Comparison of ENCODE assay signal across 9 cellular contexts in the genomic region with DNA sequence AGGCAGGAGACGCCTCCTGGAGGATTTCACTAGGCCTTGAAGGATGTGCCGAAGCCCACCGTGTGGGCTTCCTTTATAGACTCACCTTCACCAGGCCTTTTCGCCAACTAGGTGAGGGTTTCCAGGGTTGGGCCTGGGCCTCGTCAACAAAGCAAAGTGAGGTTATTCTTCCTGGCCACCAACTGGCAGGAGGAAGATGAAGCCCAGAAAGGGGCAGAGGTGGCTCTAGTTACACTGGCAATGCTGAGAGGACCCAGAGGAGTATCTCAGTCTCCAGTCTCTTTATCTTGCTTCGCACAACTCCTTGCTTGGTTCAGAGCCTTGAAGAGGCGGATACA. TPM values are rescaled to one million over a fixed set of nuclear protein-coding genes. Genes with fewer than 3 reads are reported as not detected.
DNase-seq lines count a peak whose midpoint lies in the region; ATAC-seq, FAIRE-seq and TF ChIP-seq lines count a peak whose summit lies in the region.
"Had no signal": no experiment of that assay in that cellular context is flagged by ENCODE, and none has a peak within 500 bp of the region (broad histone marks: within the 10 kb centered on the region; RNA-seq: fewer than 3 reads in every experiment).

No MANE protein-coding gene starts in this region.

- H3K36me3 ChIP-seq in heart left ventricle (no peaks in the 10 kb centered on the region), astrocyte (ENCODE audit: insufficient read depth, low read length) (no peaks in the 10 kb centered on the region)
- H3K36me3 ChIP-seq: brain microvascular endothelial cell had no signal

- no peak for ATAC-seq in heart left ventricle
- ATAC-seq in left cardiac atrium: no peak
- ATAC-seq in HG02870 (IDR thresholded peaks at IDR 0.05; ENCODE audit: unreplicated experiment): no peak

- intact Hi-C loops in heart left ventricle (cut with DNase I): loop anchor here in 1 of 10 donors (1.0 to 10.0 kb wide), 2 partner anchors 68 to 289 kb away; no protein-coding TSS in a partner anchor
- intact Hi-C loops in left cardiac atrium (cut with DNase I): no loop called here

- H3K9ac ChIP-seq in astrocyte (ENCODE audit: low read length): no peak overlapping the region

- H3K4me1 ChIP-seq in heart left ventricle: peaks cover 0 to 54% (median 35%) of the 10 kb centered on the region in 12 donors
- H3K4me1 ChIP-seq in astrocyte (ENCODE audit: insufficient read depth, low read length): peaks cover 8% of the 10 kb centered on the region

- H3K27ac Mint-ChIP-seq in astrocyte (ENCODE audit: unreplicated experiment) (no peak overlapping the region), mesothelial cell of epicardium (peak overlapping the region; percentile 69), type B pancreatic cell (peak overlapping the region; percentile 85)

- no peak for DNase-seq in heart left ventricle
- no peak for DNase-seq in left cardiac atrium
- no peak for DNase-seq in astrocyte (ENCODE audit: low read depth)
- DNase-seq in mesothelial cell of epicardium (ENCODE audit: low spot score in 2 of 2, unreplicated experiment in 2 of 2): no peak
- no peak for DNase-seq in type B pancreatic cell (ENCODE audit: extremely low spot score, unreplicated experiment)
- DNase-seq in NCI-H1436 treated with DMSO at 0.1 percent for 48 hours (lab: John Stamatoyannopoulos, UW): no peak
- no peak for DNase-seq in stimulated activated CD4-positive, alpha-beta T cell treated with anti-CD3 and anti-CD28 coated beads, Interleukin-4, amount 100 ng/mL, for 1 hour

- peak overlapping the region; percentile 26 for H3K4me2 ChIP-seq in astrocyte (ENCODE audit: low read length)

- peaks cover 33% of the 10 kb centered on the region for H4K20me1 ChIP-seq in astrocyte (ENCODE audit: insufficient read depth, low read length)

- 52 to 65% (median 58%) methylated on average over 6 to 7 of the region's 7 CpGs for WGBS in heart left ventricle, 4 donors

- H3K27me3 ChIP-seq in heart left ventricle (no peaks in the 10 kb centered on the region), astrocyte (ENCODE audit: insufficient read depth, low read length) (no peaks in the 10 kb centered on the region)
- H3K27me3 ChIP-seq: brain microvascular endothelial cell had no signal

- no peak for TF ChIP-seq CTCF in heart left ventricle (IDR thresholded peaks at IDR 0.05)
- no peak for TF ChIP-seq CTCF in astrocyte (IDR thresholded peaks at IDR 0.05; ENCODE audit: insufficient read depth, low read depth, low read length)
- no peak for TF ChIP-seq CTCF in mesothelial cell of epicardium (IDR thresholded peaks at IDR 0.05; ENCODE audit: unreplicated experiment)
- TF ChIP-seq CTCF in type B pancreatic cell (conservative IDR thresholded peaks at IDR 0.05): no peak

- H3K9me3 Mint-ChIP-seq in astrocyte (ENCODE audit: unreplicated experiment): no peaks in the 10 kb centered on the region
- no peaks in the 10 kb centered on the region for H3K9me3 Mint-ChIP-seq in mesothelial cell of epicardium
- no peaks in the 10 kb centered on the region for H3K9me3 Mint-ChIP-seq in type B pancreatic cell

- peak overlapping the region in 10 of 12 donors; percentile 61 to 92 (median 73) for H3K4me3 ChIP-seq in heart left ventricle
- no peak overlapping the region for H3K4me3 ChIP-seq in astrocyte (ENCODE audit: insufficient read depth, low read depth, low read length)

- H3K27ac ChIP-seq in heart left ventricle: peak overlapping the region in 11 of 12 donors; percentile 52 to 92 (median 82)
- H3K27ac ChIP-seq in astrocyte (ENCODE audit: low read depth, low read length): peak overlapping the region; percentile 3

- peak overlapping the region; percentile 55 for H2AFZ ChIP-seq in astrocyte (ENCODE audit: low read depth, low read length)

- no peak for FAIRE-seq in astrocyte (lab: Jason Lieb, UNC)

- TF ChIP-seq POLR2A in heart left ventricle (IDR thresholded peaks at IDR 0.05): no peak

- H3K36me3 Mint-ChIP-seq in astrocyte (ENCODE audit: low read depth, unreplicated experiment) (no peaks in the 10 kb centered on the region), mesothelial cell of epicardium (no peaks in the 10 kb centered on the region), type B pancreatic cell (no peaks in the 10 kb centered on the region)

- peak overlapping the region; percentile 74 for H3K4me3 Mint-ChIP-seq in astrocyte (ENCODE audit: unreplicated experiment)
- peak overlapping the region; percentile 60 for H3K4me3 Mint-ChIP-seq in mesothelial cell of epicardium
- peak overlapping the region; percentile 84 for H3K4me3 Mint-ChIP-seq in type B pancreatic cell

- H3K4me1 Mint-ChIP-seq in astrocyte (ENCODE audit: low read depth, unreplicated experiment) (peaks cover 3% of the 10 kb centered on the region), mesothelial cell of epicardium (peaks cover 11% of the 10 kb centered on the region), type B pancreatic cell (ENCODE audit: unreplicated experiment) (peaks cover 19% of the 10 kb centered on the region)

- H3K27me3 Mint-ChIP-seq in astrocyte (ENCODE audit: low read depth, unreplicated experiment): no peaks in the 10 kb centered on the region
- no peaks in the 10 kb centered on the region for H3K27me3 Mint-ChIP-seq in mesothelial cell of epicardium (ENCODE audit: low read depth)
- peaks cover 3% of the 10 kb centered on the region for H3K27me3 Mint-ChIP-seq in type B pancreatic cell

- H3K9me3 ChIP-seq in heart left ventricle (no peaks in the 10 kb centered on the region), astrocyte (ENCODE audit: insufficient read depth, low read depth, low read length) (no peaks in the 10 kb centered on the region)

- H3K79me2 ChIP-seq in astrocyte (ENCODE audit: insufficient read depth, low read length): peaks cover 43% of the 10 kb centered on the region

RNA-seq across cellular contexts. Expression of a gene that starts 0.4 kb away (rescaled TPM):
- total RNA-seq in heart left ventricle (10 to 100 TPM in 1 of 9 donors, 1 to 10 TPM in 8; 1.0 to 13.9 (median 2.6) TPM), left cardiac atrium (1 to 10 TPM; 4.3 to 8.3 TPM), astrocyte (3.6 and 5.2 TPM in 2 replicates), mesothelial cell of epicardium (5.1 to 5.4 TPM (median 5.3 TPM) in 3 replicates), type B pancreatic cell (ENCODE audit: low replicate concordance) (2.9 and 8.5 TPM in 2 replicates)
- 1 to 10 TPM; 1.3 to 7.5 TPM for polyA plus RNA-seq in heart left ventricle
